Comparison of ENCODE assay signal across 16 cellular contexts in the genomic region with DNA sequence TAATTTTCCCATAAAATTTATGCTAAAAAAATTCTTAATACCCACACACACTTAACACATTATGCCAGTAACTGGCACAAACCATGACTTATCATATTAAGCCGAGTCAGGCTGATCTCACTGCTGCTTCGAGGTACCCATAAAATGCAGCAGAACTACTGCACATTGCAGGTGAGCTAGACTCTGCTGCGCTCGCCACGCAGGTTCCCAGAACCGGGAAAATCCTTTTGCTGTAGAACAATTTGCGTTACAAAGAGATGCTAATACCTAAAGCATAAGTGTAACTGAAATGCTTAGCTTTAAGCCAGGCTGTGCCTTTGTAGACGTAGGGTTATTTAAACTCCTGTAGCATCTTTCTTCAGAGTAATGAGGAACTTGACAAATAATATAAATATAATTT.
DNase-seq lines count a peak whose midpoint lies in the region; ATAC-seq and TF ChIP-seq lines count a peak whose summit lies in the region.
"Had no signal": no experiment of that assay in that cellular context is flagged by ENCODE, and none has a peak within 500 bp of the region (broad histone marks: within the 10 kb centered on the region; RNA-seq: fewer than 3 reads in every experiment).

No MANE protein-coding gene starts in this region.

- H3K36me3 Mint-ChIP-seq in H9 (ENCODE audit: insufficient read depth in 1 of 3, low read depth in 3 of 3) (peaks cover 0 to 5% (median 4%) of the 10 kb centered on the region in 3 experiments; a peak in 3 of 7 replicates), progenitor cell of endocrine pancreas (ENCODE audit: insufficient read depth) (no peaks in the 10 kb centered on the region)

- H4K5ac ChIP-seq in H9 (ENCODE audit: insufficient read length, low read depth, low read length): no peak overlapping the region

- H2AFZ ChIP-seq in H9 (ENCODE audit: low read length) (no peak overlapping the region), PC-9 (peak overlapping the region; percentile 12; the same call in 1 of the 2 replicates)

- H3T11ph ChIP-seq in H9 (ENCODE audit: low read length): no peak overlapping the region

- H3K4me1 Mint-ChIP-seq in H9: peaks cover 23 to 28% of the 10 kb centered on the region in 2 experiments
- no peaks in the 10 kb centered on the region for H3K4me1 Mint-ChIP-seq in progenitor cell of endocrine pancreas (ENCODE audit: low read depth)

- CTCF ChIA-PET in PC-9 (lab: Charles Lee): no interaction called here

- 0 out of 2 replicates have a peak, but pooled peaks cover 4% of the 10 kb centered on the region for H3K9me2 ChIP-seq in PC-9 (ENCODE audit: insufficient read depth)

- H4K8ac ChIP-seq in H9 (replicated peaks; ENCODE audit: insufficient read length, low read depth, low read length): no peak overlapping the region

- POLR2A ChIA-PET in PC-9 (lab: Charles Lee; ENCODE audit: unreplicated experiment): no interaction called here

- H3K27me3 Mint-ChIP-seq in H9 (ENCODE audit: low read depth) (no peaks in the 10 kb centered on the region; the same call in 1 of the 2 replicates), progenitor cell of endocrine pancreas (peaks cover 3% of the 10 kb centered on the region)

- H3K79me2 ChIP-seq in H9 (ENCODE audit: insufficient read depth, low read length): no peaks in the 10 kb centered on the region
- no peaks in the 10 kb centered on the region for H3K79me2 ChIP-seq in PC-9 (ENCODE audit: low read depth)

- H3K4me2 ChIP-seq in H9 (ENCODE audit: insufficient read depth, insufficient read length, low read length): peak overlapping the region; percentile 68
- H3K4me2 ChIP-seq in PC-9: no peak overlapping the region

- no peak overlapping the region for H4K91ac ChIP-seq in H9 (ENCODE audit: insufficient read length, low read depth, low read length)

- no peaks in the 10 kb centered on the region for H3K79me1 ChIP-seq in H9 (ENCODE audit: insufficient read depth, low read depth, low read length, poor library complexity, severe bottlenecking)

- H3K4me1 ChIP-seq in H9 (ENCODE audit: insufficient read depth, low read length): 0 out of 2 replicates have a peak, but pooled peaks cover 2% of the 10 kb centered on the region
- no peaks in the 10 kb centered on the region for H3K4me1 ChIP-seq in PC-9 (replicated peaks; ENCODE audit: insufficient read depth)
- H3K4me1 ChIP-seq: Caco-2 had no signal

- DNase-seq in H9 (peak; percentile 45), PC-9 (no peak), head of caudate nucleus (peak in 27 of 42 donors; percentile 3 to 62 (median 26)), cerebellar cortex (ENCODE audit: low spot score) (no peak), SW480 (ENCODE audit: low spot score) (no peak), progenitor cell of endocrine pancreas (ENCODE audit: low spot score, unreplicated experiment) (no peak)
- DNase-seq: AML-193; Caco-2; CD4-positive, alpha-beta T cell; GDM1; GOT3; HCEC 1CT; IMR-90 had no signal

- H2BK5ac ChIP-seq in H9 (ENCODE audit: insufficient read length, low read length): no peak overlapping the region

- H2BK20ac ChIP-seq in H9 (ENCODE audit: low read depth, low read length, poor library complexity, severe bottlenecking): no peak overlapping the region

- no peak overlapping the region for H3K23ac ChIP-seq in H9 (ENCODE audit: insufficient read length, low read depth, low read length)

- TF ChIP-seq CTCF in H9 (conservative IDR thresholded peaks at IDR 0.05) (no peak), PC-9 (conservative IDR thresholded peaks at IDR 0.05) (no peak), progenitor cell of endocrine pancreas (IDR thresholded peaks at IDR 0.05; ENCODE audit: unreplicated experiment) (no peak)

- no peaks in the 10 kb centered on the region for H3K9me3 ChIP-seq in H9 (ENCODE audit: control insufficient read depth, low read depth, low read length)
- H3K9me3 ChIP-seq in PC-9 (ENCODE audit: insufficient read depth, low read depth): no peaks in the 10 kb centered on the region
- H3K9me3 ChIP-seq: Caco-2 had no signal

- H3K9me3 Mint-ChIP-seq in H9 (peaks cover 0 to 5% of the 10 kb centered on the region in 2 experiments; a peak in 1 of 5 replicates), progenitor cell of endocrine pancreas (ENCODE audit: low read depth) (no peaks in the 10 kb centered on the region)
- H3K9me3 Mint-ChIP-seq: CD4-positive, alpha-beta T cell had no signal

- no peak overlapping the region for H3K4ac ChIP-seq in H9 (ENCODE audit: low read depth, low read length)

- H3F3A ChIP-seq in PC-9 (ENCODE audit: insufficient read depth, low read depth): no peaks in the 10 kb centered on the region

- H2BK120ac ChIP-seq in H9 (ENCODE audit: low read depth, low read length, poor library complexity, severe bottlenecking): no peak overlapping the region

- no peak overlapping the region for H2BK12ac ChIP-seq in H9 (ENCODE audit: insufficient read length, low read depth, low read length)

- no peak overlapping the region for H3K9ac ChIP-seq in H9 (ENCODE audit: extremely low read depth, insufficient read length, low read length)

- ATAC-seq in activated CD4-positive, CD25-positive, alpha-beta regulatory T cell treated with anti-CD3 and anti-CD28 coated beads, Interleukin-2, amount 50 U/mL, for 24 hours: no peak
- ATAC-seq: K562 had no signal

- no peaks in the 10 kb centered on the region for H3K23me2 ChIP-seq in H9 (ENCODE audit: insufficient read length, low read depth, low read length, poor library complexity, severe bottlenecking)

- H3K56ac ChIP-seq in H9 (ENCODE audit: insufficient read length, low read depth, low read length): no peak overlapping the region

- H3K4me3 ChIP-seq in PC-9: no peak overlapping the region
- H3K4me3 ChIP-seq: K562 had no signal

- H3K27me3 ChIP-seq in H9 (ENCODE audit: insufficient read depth, low read length) (no peaks in the 10 kb centered on the region), PC-9 (ENCODE audit: insufficient read depth, low read depth) (no peaks in the 10 kb centered on the region)

- no peaks in the 10 kb centered on the region for H3K36me3 ChIP-seq in PC-9 (ENCODE audit: low read depth)

- intact Hi-C loops in PC-9 (cut with micrococcal nuclease; ENCODE audit: unreplicated experiment): no loop called here
- intact Hi-C loops in head of caudate nucleus (cut with DNase I): no loop called here

- H3K14ac ChIP-seq in H9 (ENCODE audit: insufficient read depth, low read length): no peak overlapping the region

- H4K20me1 ChIP-seq in H9 (ENCODE audit: control insufficient read depth, insufficient read depth, insufficient read length) (no peaks in the 10 kb centered on the region), PC-9 (ENCODE audit: insufficient read depth) (no peaks in the 10 kb centered on the region)

- no peak overlapping the region for H3K27ac Mint-ChIP-seq in H9
- H3K27ac Mint-ChIP-seq in progenitor cell of endocrine pancreas: no peak overlapping the region
- H3K27ac Mint-ChIP-seq: CD4-positive, alpha-beta T cell had no signal

- no CpG with 5 or more reads among the region's 8 CpGs for WGBS in H9 (ENCODE audit: extremely low coverage, insufficient read length, low lambda C conversion rate)

- H2BK15ac ChIP-seq in H9 (ENCODE audit: low read depth, low read length): no peak overlapping the region

- BruUV-seq in PC-9 (replicated peaks; lab: Mats Ljungman, UMichigan): no TSS peak

- H3K4me3 Mint-ChIP-seq in H9: no peak overlapping the region
- no peak overlapping the region for H3K4me3 Mint-ChIP-seq in progenitor cell of endocrine pancreas (ENCODE audit: low read depth)
- H3K4me3 Mint-ChIP-seq: CD4-positive, alpha-beta T cell had no signal

- H2AK5ac ChIP-seq in H9 (ENCODE audit: insufficient read length, low read length): no peak overlapping the region

- H3K18ac ChIP-seq in H9 (ENCODE audit: insufficient read length, low read depth, low read length): no peak overlapping the region

- H3K27ac ChIP-seq in H9 (ENCODE audit: insufficient read length, low read depth, low read length) (no peak overlapping the region), PC-9 (no peak overlapping the region)
- H3K27ac ChIP-seq: C4-2B had no signal

Comparison
In these comparisons a context has a peak if more than half of its experiments do, and no peak if none do; other contexts are left out.
1. DNase-seq: peak in H9 (single experiment) and head of caudate nucleus (27 of 42); none in PC-9 (0 of 2), cerebellar cortex (single experiment), SW480 (single experiment) and progenitor cell of endocrine pancreas (single experiment).